ENCODE assay signal across 12 cellular contexts in genomic region chr12:6939187-6939540, GRCh38. TPM values are rescaled to one million over a fixed set of nuclear protein-coding genes. Genes with fewer than 3 reads are reported as not detected.
DNase-seq lines count a peak whose midpoint lies in the region; ATAC-seq and TF ChIP-seq lines count a peak whose summit lies in the region.
"Had no signal": no experiment of that assay in that cellular context is flagged by ENCODE, and none has a peak within 500 bp of the region (broad histone marks: within the 10 kb centered on the region; RNA-seq: fewer than 3 reads in every experiment).

No MANE protein-coding gene starts in this region.

- BruUV-seq in Caco-2 (replicated peaks; lab: Mats Ljungman, UMichigan), result no TSS peak

- H3K4me1 ChIP-seq in Caco-2, result peaks cover 17% of the 10 kb centered on the region
- H3K4me1 ChIP-seq in adipocyte (ENCODE audit: control insufficient read depth, insufficient read depth, low read length), result peaks cover 50% of the 10 kb centered on the region

- no peaks in the 10 kb centered on the region for H3K9me3 Mint-ChIP-seq in Caco-2 (ENCODE audit: unreplicated experiment)
- no peaks in the 10 kb centered on the region for H3K9me3 Mint-ChIP-seq in natural killer cell

- intact Hi-C loops in Caco-2 (cut with micrococcal nuclease; ENCODE audit: unreplicated experiment), result no loop called here
- intact Hi-C loops in natural killer cell (cut with micrococcal nuclease), result no loop called here

- H3K4me1 Mint-ChIP-seq in Caco-2 (ENCODE audit: low read depth, unreplicated experiment), result peaks cover 36% of the 10 kb centered on the region
- H3K4me1 Mint-ChIP-seq in natural killer cell, result peaks cover 24 to 45% of the 10 kb centered on the region in 2 donors

- H3K9me3 ChIP-seq in Caco-2 (no peaks in the 10 kb centered on the region), adipocyte (ENCODE audit: control insufficient read depth, low read length) (no peaks in the 10 kb centered on the region)
- H3K9me3 ChIP-seq: mucosa of descending colon had no signal

- H3K27me3 Mint-ChIP-seq in Caco-2 (ENCODE audit: insufficient read depth, unreplicated experiment), result peaks cover 4% of the 10 kb centered on the region
- no peaks in the 10 kb centered on the region for H3K27me3 Mint-ChIP-seq in natural killer cell (ENCODE audit: low read depth in 2 of 2)

- CTCF ChIA-PET in Caco-2 (lab: Charles Lee), result interaction anchor here (1.5 to 3.0 kb wide), 3 partner anchors 12 to 70 kb away, joined by 5 to 56 read pairs (median 37); partner anchors contain the start of genes ATN1 and SPSB2

- H3K27ac Mint-ChIP-seq in Caco-2 (ENCODE audit: unreplicated experiment) (peak overlapping the region; percentile 54), natural killer cell (peak overlapping the region; percentile 65 to 90)

- DNase-seq in Caco-2, result no peak
- DNase-seq in adipocyte (ENCODE audit: low read depth), result no peak
- DNase-seq in natural killer cell, result no peak
- no peak for DNase-seq in NCI-H1092 treated with DMSO at 0.1 percent for 48 hours (lab: John Stamatoyannopoulos, UW)
- no peak for DNase-seq in putamen (ENCODE audit: low spot score)
- DNase-seq in DMS53 treated with DMSO at 0.1 percent for 48 hours (lab: John Stamatoyannopoulos, UW; ENCODE audit: unreplicated experiment), result no peak
- no peak for DNase-seq in OCI-M2 (lab: John Stamatoyannopoulos, UW; ENCODE audit: unreplicated experiment)
- DNase-seq: activated CD4-positive, alpha-beta T cell treated with anti-CD3 and anti-CD28 coated beads, Interleukin-2, amount 50 U/mL, for 4 hours; COR-L47; NCI-H1694 had no signal

- H3K9ac ChIP-seq in adipocyte (ENCODE audit: low read length), result peak overlapping the region; percentile 92

- peak overlapping the region; percentile 100 for H3K27ac ChIP-seq in 22Rv1

- no peak for ATAC-seq in natural killer cell
- ATAC-seq: mucosa of descending colon had no signal

- TF ChIP-seq CTCF in 22Rv1 (IDR thresholded peaks at IDR 0.05), result no peak
- TF ChIP-seq CTCF in Caco-2 (IDR thresholded peaks at IDR 0.05; ENCODE audit: insufficient read depth in 1 of 2, low read depth in 1 of 2, low read length in 1 of 2, severe bottlenecking in 1 of 2, unreplicated experiment in 1 of 2), result no peak
- TF ChIP-seq CTCF in natural killer cell (IDR thresholded peaks at IDR 0.05), result no peak

- H3K4me3 ChIP-seq in Caco-2 (ENCODE audit: low read depth, low read length) (no peak overlapping the region), adipocyte (ENCODE audit: low read length) (no peak overlapping the region)
- H3K4me3 ChIP-seq: mucosa of descending colon had no signal

- H3K36me3 Mint-ChIP-seq in Caco-2 (ENCODE audit: insufficient read depth, unreplicated experiment) (peaks cover 98% of the 10 kb centered on the region), natural killer cell (no peaks in the 10 kb centered on the region)

- H3K27me3 ChIP-seq in Caco-2 (replicated peaks; ENCODE audit: control insufficient read depth, insufficient read depth, low read length), result no peaks in the 10 kb centered on the region
- H3K27me3 ChIP-seq in adipocyte (replicated peaks; ENCODE audit: control insufficient read depth, insufficient read depth, low read length), result no peaks in the 10 kb centered on the region

- POLR2A ChIA-PET in Caco-2 (lab: Charles Lee), result interaction anchor here (0.8 kb wide), 1 partner anchor 13 kb away, joined by 3 read pairs; no protein-coding TSS in a partner anchor

- peaks cover 11% of the 10 kb centered on the region for H3K36me3 ChIP-seq in Caco-2 (ENCODE audit: control insufficient read depth, insufficient read depth, low read length)
- peaks cover 51% of the 10 kb centered on the region for H3K36me3 ChIP-seq in adipocyte (ENCODE audit: control insufficient read depth, insufficient read depth, low read length, severe bottlenecking)

- H3K4me3 Mint-ChIP-seq in Caco-2 (ENCODE audit: unreplicated experiment) (peak overlapping the region; percentile 57), natural killer cell (peak overlapping the region; percentile 43)

RNA-seq across cellular contexts. Expression of gene RNU7-1, which starts 4.5 kb away (rescaled TPM):
- total RNA-seq in Caco-2 (2022) (not detected in 2 replicates), natural killer cell (not detected)
- total RNA-seq: mucosa of descending colon had no signal

RNA-seq across cellular contexts. Expression of gene C12orf57, which starts 4.7 kb away (rescaled TPM):
- total RNA-seq in Caco-2 (2022), result 111 TPM in 2 replicates
- total RNA-seq in natural killer cell, result 100 to 1,000 TPM; 125 to 157 (median 126) TPM

RNA-seq across cellular contexts. Expression of gene ATN1, which starts 11.4 kb away (rescaled TPM):
- 126 TPM in 2 replicates for total RNA-seq in Caco-2 (2022)
- total RNA-seq in natural killer cell, result 10 to 100 TPM; 29.3 to 34.0 (median 31.9) TPM

RNA-seq across cellular contexts. Expression of gene PTPN6, which starts 12.0 kb away (rescaled TPM):
- total RNA-seq in Caco-2 (2022) (43.9 and 54.8 TPM in 2 replicates), natural killer cell (100 to 1,000 TPM; 279 to 357 (median 312) TPM)

RNA-seq across cellular contexts. Expression of gene ENO2, which starts 24.8 kb away (rescaled TPM):
- total RNA-seq in Caco-2 (2022) (23.2 and 25.3 TPM in 2 replicates), natural killer cell (10 to 100 TPM; 21.6 to 30.8 (median 23.1) TPM)
